Comparison of ENCODE assay signal across 18 cellular contexts in the genomic region with DNA sequence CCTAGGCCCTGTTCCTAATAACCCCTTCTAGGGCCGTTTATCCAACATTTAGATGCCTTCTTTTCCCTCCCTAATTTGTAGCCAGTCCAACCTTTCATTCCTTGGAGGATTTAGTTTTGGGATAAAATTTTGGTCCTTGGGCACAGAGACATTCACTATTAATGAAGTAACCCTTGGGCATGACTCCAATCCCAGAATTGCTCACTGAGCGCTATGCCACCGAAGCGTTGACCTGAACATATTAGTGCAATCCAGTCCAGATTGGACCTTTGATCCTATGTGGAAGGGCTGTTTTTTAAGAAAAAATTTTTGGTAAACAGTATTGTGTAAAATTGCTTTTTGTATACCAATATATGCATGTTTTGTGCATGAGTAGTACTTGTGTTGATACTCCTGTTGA. TPM values are rescaled to one million over a fixed set of nuclear protein-coding genes. Genes with fewer than 3 reads are reported as not detected.
DNase-seq lines count a peak whose midpoint lies in the region; ATAC-seq, FAIRE-seq and TF ChIP-seq lines count a peak whose summit lies in the region.
"Had no signal": no experiment of that assay in that cellular context is flagged by ENCODE, and none has a peak within 500 bp of the region (broad histone marks: within the 10 kb centered on the region; RNA-seq: fewer than 3 reads in every experiment).

No MANE protein-coding gene starts in this region.

- peaks cover 36% of the 10 kb centered on the region for H4K20me1 ChIP-seq in smooth muscle cell (ENCODE audit: low read depth)

- H3K9ac ChIP-seq in smooth muscle cell (ENCODE audit: low read depth), result no peak overlapping the region

- H3K4me3 ChIP-seq in coronary artery (peak overlapping the region; percentile 20), smooth muscle cell (no peak overlapping the region), uterus (no peak overlapping the region)

- H3K36me3 ChIP-seq in smooth muscle cell (ENCODE audit: low read depth) (peaks cover 28% of the 10 kb centered on the region), uterus (no peaks in the 10 kb centered on the region)
- H3K36me3 ChIP-seq: BE2C had no signal

- H3F3A ChIP-seq in smooth muscle cell (ENCODE audit: low read depth), result peaks cover 35% of the 10 kb centered on the region

- H3K27me3 ChIP-seq in smooth muscle cell (ENCODE audit: low read depth) (no peaks in the 10 kb centered on the region), uterus (no peaks in the 10 kb centered on the region)
- H3K27me3 ChIP-seq: BE2C had no signal

- peak; percentile 80 for DNase-seq in G401 (ENCODE audit: low spot score)
- no peak for DNase-seq in HTR-8/SVneo (ENCODE audit: insufficient read length, low spot score)
- no peak for DNase-seq in coronary artery (ENCODE audit: low spot score)
- DNase-seq in smooth muscle cell (lab: John Stamatoyannopoulos, UW; ENCODE audit: unreplicated experiment), result no peak
- DNase-seq in uterus, result no peak
- DNase-seq in nucleus accumbens (lab: John Stamatoyannopoulos, UW), result no peak
- DNase-seq: ACHN; BE2C; CD4-positive, CD25-positive, alpha-beta regulatory T cell; DMS153; DMS79; GF-D8; GOT3; H7; HFFc6 had no signal

- no peaks in the 10 kb centered on the region for H3K4me1 ChIP-seq in smooth muscle cell (ENCODE audit: low read depth)
- no peaks in the 10 kb centered on the region for H3K4me1 ChIP-seq in uterus
- H3K4me1 ChIP-seq: BE2C had no signal

- peak; percentile 89 for FAIRE-seq in HTR-8/SVneo (lab: Jason Lieb, UNC)
- FAIRE-seq: A204.1 had no signal

- no peak overlapping the region for H2AFZ ChIP-seq in smooth muscle cell (ENCODE audit: low read depth)

- intact Hi-C loops in uterus (cut with DNase I; ENCODE audit: low total_unique reads), result no loop called here

- 96% methylated on average over 4 of the region's 4 CpGs for WGBS in smooth muscle cell (ENCODE audit: low lambda C conversion rate)

- H3K27ac ChIP-seq in coronary artery, result peak overlapping the region in 1 of 2 donors; percentile 6
- peak overlapping the region; percentile 19 for H3K27ac ChIP-seq in smooth muscle cell (ENCODE audit: low read depth)
- H3K27ac ChIP-seq in uterus, result no peak overlapping the region

- H3K79me2 ChIP-seq in smooth muscle cell (ENCODE audit: low read depth), result peaks cover 39% of the 10 kb centered on the region

- TF ChIP-seq POLR2A in uterus (IDR thresholded peaks at IDR 0.05), result no peak

- in situ Hi-C loops in G401 (cut with HindIII; ENCODE audit: low sequenced_read_pairs), result no loop called here

- H3K9me3 ChIP-seq in smooth muscle cell (replicated peaks; ENCODE audit: low read depth) (no peaks in the 10 kb centered on the region), uterus (no peaks in the 10 kb centered on the region)
- H3K9me3 ChIP-seq: BE2C had no signal

- TF ChIP-seq CTCF in coronary artery (IDR thresholded peaks at IDR 0.05), result no peak
- no peak for TF ChIP-seq CTCF in smooth muscle cell (IDR thresholded peaks at IDR 0.05; ENCODE audit: borderline replicate concordance, insufficient read depth, poor library complexity, severe bottlenecking)
- no peak for TF ChIP-seq CTCF in uterus (IDR thresholded peaks at IDR 0.05)

- ATAC-seq in HG02938 (IDR thresholded peaks at IDR 0.05; ENCODE audit: unreplicated experiment), result no peak
- ATAC-seq: HCT116 had no signal

- H3K4me2 ChIP-seq in smooth muscle cell, result no peak overlapping the region

RNA-seq across cellular contexts. Expression of gene DACT1, which starts 10.0 kb away (rescaled TPM):
- 0.03 TPM in 1 of 2 replicates, not detected in the other for total RNA-seq in G401 (2014; rRNA removed; shearing (Covaris generic))
- total RNA-seq in smooth muscle cell (91.4 and 107 TPM in 2 replicates), uterus (10 to 100 TPM in 2 of 4 donors, 1 to 10 TPM in 2; 1.5 to 49.6 (median 10.5) TPM)
- polyA plus RNA-seq in smooth muscle cell, result 75.7 and 92.4 TPM in 2 replicates
